16 cellular contexts compared by ENCODE assay signal in the genomic region with DNA sequence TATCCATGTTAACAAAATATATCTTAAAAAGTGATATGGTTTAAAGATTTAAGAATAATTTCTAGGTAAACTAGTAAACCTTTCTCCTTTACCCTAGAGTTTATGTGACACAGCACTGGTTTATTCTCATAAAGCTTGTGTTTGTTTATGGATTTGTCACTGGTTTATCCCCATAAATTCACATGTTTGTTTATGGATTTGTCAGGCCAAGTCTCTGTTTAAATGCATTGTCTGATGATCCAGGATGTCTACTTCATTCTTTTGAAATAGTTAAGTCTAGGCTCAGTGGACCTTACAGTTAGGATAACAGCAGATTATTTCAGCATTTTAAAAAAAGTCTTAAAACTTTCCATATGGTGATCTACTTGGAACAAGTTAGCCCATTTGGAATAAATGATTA.
A peak's percentile ranks its signal among the peaks of the same experiment; 100 is the strongest.
DNase-seq lines count a peak whose midpoint lies in the region; ATAC-seq and TF ChIP-seq lines count a peak whose summit lies in the region.
"Had no signal": no experiment of that assay in that cellular context is flagged by ENCODE, and none has a peak within 500 bp of the region (broad histone marks: within the 10 kb centered on the region; RNA-seq: fewer than 3 reads in every experiment).

No MANE protein-coding gene starts in this region.

- no peak overlapping the region for H2AK5ac ChIP-seq in mesendoderm (ENCODE audit: low read length)

- no peaks in the 10 kb centered on the region for H3K79me2 ChIP-seq in PC-3 (ENCODE audit: low read length)
- no peaks in the 10 kb centered on the region for H3K79me2 ChIP-seq in smooth muscle cell (ENCODE audit: low read depth)
- H3K79me2 ChIP-seq in GM23248 (ENCODE audit: insufficient read depth): no peaks in the 10 kb centered on the region
- no peaks in the 10 kb centered on the region for H3K79me2 ChIP-seq in mesendoderm (ENCODE audit: control insufficient read depth, insufficient read depth, low read length)

- H3K27ac ChIP-seq in PC-3 (ENCODE audit: low read length) (peak overlapping the region; percentile 92), VCaP (peak overlapping the region; percentile 46), smooth muscle cell (ENCODE audit: low read depth) (peak overlapping the region; percentile 30), GM23248 (no peak overlapping the region), mesendoderm (ENCODE audit: low read depth, low read length) (no peak overlapping the region)
- H3K27ac ChIP-seq: BLaER1, C4-2B had no signal

- CTCF ChIA-PET in PC-3 (lab: Charles Lee): no interaction called here

- no peaks in the 10 kb centered on the region for H3K9me3 ChIP-seq in PC-3 (ENCODE audit: low read length)
- no peaks in the 10 kb centered on the region for H3K9me3 ChIP-seq in smooth muscle cell (replicated peaks; ENCODE audit: low read depth)
- H3K9me3 ChIP-seq in GM23248 (ENCODE audit: low read depth): no peaks in the 10 kb centered on the region
- H3K9me3 ChIP-seq: BLaER1, HAP-1 had no signal

- no peak overlapping the region for H2BK15ac ChIP-seq in mesendoderm (replicated peaks; ENCODE audit: low read depth)

- BruUV-seq in PC-3 (replicated peaks; lab: Mats Ljungman, UMichigan): no TSS peak

- no peak overlapping the region for H2BK120ac ChIP-seq in mesendoderm (ENCODE audit: low read depth, low read length)

- no peaks in the 10 kb centered on the region for H3K79me1 ChIP-seq in mesendoderm (ENCODE audit: low read length)

- no peak overlapping the region for H2AFZ ChIP-seq in PC-3 (ENCODE audit: low read length)
- no peak overlapping the region for H2AFZ ChIP-seq in smooth muscle cell (ENCODE audit: low read depth)
- H2AFZ ChIP-seq in GM23248: no peak overlapping the region

- intact Hi-C loops in PC-3 (cut with micrococcal nuclease): loop anchor here (1.0 to 5.0 kb wide), 4 partner anchors 18 to 160 kb away; no protein-coding TSS in a partner anchor

- no peak overlapping the region for H4K5ac ChIP-seq in mesendoderm (ENCODE audit: low read length)

- H4K20me1 ChIP-seq in PC-3 (ENCODE audit: low read length) (no peaks in the 10 kb centered on the region), smooth muscle cell (ENCODE audit: low read depth) (no peaks in the 10 kb centered on the region), GM23248 (ENCODE audit: insufficient read depth) (no peaks in the 10 kb centered on the region)
- H4K20me1 ChIP-seq: BLaER1 had no signal

- POLR2A ChIA-PET in PC-3 (lab: Charles Lee; ENCODE audit: unreplicated experiment): interaction anchor here (0.5 to 0.7 kb wide), 3 partner anchors 220 to 334 kb away, joined by 3 to 13 read pairs (median 4); no protein-coding TSS in a partner anchor

- H3K9ac ChIP-seq in PC-3 (ENCODE audit: low read length) (peak overlapping the region; percentile 59), smooth muscle cell (ENCODE audit: low read depth) (no peak overlapping the region), GM23248 (no peak overlapping the region), mesendoderm (ENCODE audit: low read length) (no peak overlapping the region)
- H3K9ac ChIP-seq: BLaER1 had no signal

- H3K4me3 ChIP-seq in PC-3 (ENCODE audit: low read length) (peak overlapping the region; percentile 20; the same call in 1 of the 2 replicates), smooth muscle cell (no peak overlapping the region), GM23248 (no peak overlapping the region), mesendoderm (ENCODE audit: low read length) (no peak overlapping the region)
- H3K4me3 ChIP-seq: BLaER1, HAP-1 had no signal

- no peak overlapping the region for H3K23ac ChIP-seq in mesendoderm (ENCODE audit: low read length)

- no peak overlapping the region for H4K8ac ChIP-seq in mesendoderm (ENCODE audit: low read depth, low read length)

- DNase-seq in DMS53 treated with DMSO at 0.1 percent for 48 hours (lab: John Stamatoyannopoulos, UW; ENCODE audit: unreplicated experiment): peak; percentile 78
- DNase-seq in PC-3: peak; percentile 93
- DNase-seq in smooth muscle cell (lab: John Stamatoyannopoulos, UW; ENCODE audit: unreplicated experiment): no peak
- DNase-seq in GM23248: no peak
- DNase-seq in iPS-NIHi11 (ENCODE audit: low spot score): no peak
- no peak for DNase-seq in NCI-H774 (lab: John Stamatoyannopoulos, UW)
- no peak for DNase-seq in mesendoderm
- DNase-seq: CD4-positive, CD25-positive, alpha-beta regulatory T cell; CD8-positive, alpha-beta memory T cell; DND-41; GOT3; HFFc6 had no signal

- in situ Hi-C loops in GM23248 (cut with MboI): no loop called here

- peak; percentile 85 for ATAC-seq in PC-3

- H3K18ac ChIP-seq in mesendoderm (ENCODE audit: low read length): no peak overlapping the region

- H2BK5ac ChIP-seq in mesendoderm (ENCODE audit: low read length): no peak overlapping the region

- H3K27me3 ChIP-seq in PC-3 (ENCODE audit: low read length): no peaks in the 10 kb centered on the region
- H3K27me3 ChIP-seq in smooth muscle cell (ENCODE audit: low read depth): no peaks in the 10 kb centered on the region
- H3K27me3 ChIP-seq in GM23248 (replicated peaks; ENCODE audit: insufficient read depth): peaks cover 34% of the 10 kb centered on the region
- no peaks in the 10 kb centered on the region for H3K27me3 ChIP-seq in mesendoderm (ENCODE audit: insufficient read depth, low read length, poor library complexity)
- H3K27me3 ChIP-seq: BLaER1 had no signal

- H3K56ac ChIP-seq in mesendoderm (ENCODE audit: low read length): no peak overlapping the region

- H3K4me2 ChIP-seq in PC-3 (ENCODE audit: low read length): peak overlapping the region; percentile 70
- H3K4me2 ChIP-seq in smooth muscle cell: peak overlapping the region; percentile 34
- H3K4me2 ChIP-seq in GM23248 (ENCODE audit: unreplicated experiment): no peak overlapping the region
- no peak overlapping the region for H3K4me2 ChIP-seq in mesendoderm (ENCODE audit: low read length)
- H3K4me2 ChIP-seq: BLaER1 had no signal

- H3K36me3 ChIP-seq in PC-3 (ENCODE audit: low read depth, low read length) (no peaks in the 10 kb centered on the region), smooth muscle cell (ENCODE audit: low read depth) (no peaks in the 10 kb centered on the region), GM23248 (ENCODE audit: low read depth) (no peaks in the 10 kb centered on the region), mesendoderm (ENCODE audit: control insufficient read depth, insufficient read depth, low read length) (no peaks in the 10 kb centered on the region)
- H3K36me3 ChIP-seq: BLaER1, HAP-1 had no signal

- peaks cover 53% of the 10 kb centered on the region for H3K4me1 ChIP-seq in PC-3 (ENCODE audit: insufficient read depth, low read length)
- H3K4me1 ChIP-seq in smooth muscle cell (ENCODE audit: low read depth): peaks cover 7% of the 10 kb centered on the region
- peaks cover 7% of the 10 kb centered on the region for H3K4me1 ChIP-seq in GM23248 (ENCODE audit: insufficient read depth)
- no peaks in the 10 kb centered on the region for H3K4me1 ChIP-seq in mesendoderm (ENCODE audit: control insufficient read depth, low read depth, low read length)
- H3K4me1 ChIP-seq: BLaER1 had no signal

- TF ChIP-seq CTCF in PC-3 (conservative IDR thresholded peaks at IDR 0.05; ENCODE audit: low read depth, low read length) (no peak), VCaP (conservative IDR thresholded peaks at IDR 0.05) (no peak), smooth muscle cell (IDR thresholded peaks at IDR 0.05; ENCODE audit: borderline replicate concordance, insufficient read depth, poor library complexity, severe bottlenecking) (no peak)

- H3F3A ChIP-seq in PC-3 (ENCODE audit: low read length, unreplicated experiment) (peaks cover 4% of the 10 kb centered on the region), smooth muscle cell (ENCODE audit: low read depth) (no peaks in the 10 kb centered on the region), GM23248 (ENCODE audit: insufficient read depth) (no peaks in the 10 kb centered on the region)

- H3K4ac ChIP-seq in mesendoderm (ENCODE audit: low read depth, low read length): no peak overlapping the region

- H3K9me2 ChIP-seq in PC-3 (replicated peaks; ENCODE audit: low read length) (no peaks in the 10 kb centered on the region; the same call in 1 of the 2 replicates), GM23248 (ENCODE audit: insufficient read depth) (no peaks in the 10 kb centered on the region)

Comparison
In these comparisons a context has a peak if more than half of its experiments do, and no peak if none do; other contexts are left out.
1. DNase-seq: peak in DMS53 treated with DMSO at 0.1 percent for 48 hours (single experiment) and PC-3 (single experiment); none in smooth muscle cell (single experiment), GM23248 (single experiment), iPS-NIHi11 (single experiment), NCI-H774 (single experiment) and mesendoderm (single experiment).
2. H3K27ac ChIP-seq: peak in PC-3 (single experiment), VCaP (single experiment) and smooth muscle cell (single experiment); none in GM23248 (single experiment) and mesendoderm (single experiment).
3. H3K4me2 ChIP-seq: peak in PC-3 (single experiment) and smooth muscle cell (single experiment); none in GM23248 (single experiment) and mesendoderm (single experiment).